In the genomic region with DNA sequence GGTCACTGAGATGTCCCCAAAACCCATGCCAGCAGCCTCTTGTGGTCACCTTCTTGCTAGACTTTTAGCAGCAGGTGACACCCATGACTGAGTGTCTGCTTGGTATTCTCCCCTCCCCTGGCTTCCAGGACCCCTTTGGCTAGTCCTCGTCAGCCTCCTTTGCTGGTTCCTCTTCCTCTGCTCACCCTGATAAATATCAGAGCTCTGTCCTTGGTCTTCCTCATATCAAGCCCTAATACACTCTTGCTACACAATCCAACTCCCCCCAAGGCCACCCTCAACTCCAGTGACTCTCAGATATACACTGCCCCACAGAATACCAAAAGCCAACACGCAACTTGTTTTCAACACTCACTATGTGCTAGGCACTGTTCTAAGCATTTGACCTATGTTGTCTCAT, we compare ENCODE assay signal across 23 cellular contexts. TPM values are rescaled to one million over a fixed set of nuclear protein-coding genes. Genes with fewer than 3 reads are reported as not detected.
"Had no signal": no experiment of that assay in that cellular context is flagged by ENCODE, and none has a peak within 500 bp of the region (broad histone marks: within the 10 kb centered on the region; RNA-seq: fewer than 3 reads in every experiment).

No MANE protein-coding gene starts in this region.

- H3K36me3 ChIP-seq: lower lobe of right lung, sigmoid colon had no signal

- ATAC-seq: activated naive CD8-positive, alpha-beta T cell treated with anti-CD3 and anti-CD28 coated beads, Interleukin-2, amount 50 U/mL, for 24 hours; natural killer cell treated with Interleukin-12 subunit alpha and Interleukin-12 subunit beta and Interleukin-15 and Interleukin-18, amount 100 ng/mL, for 72 hours had no signal

- H3K9me3 ChIP-seq: lower lobe of right lung, sigmoid colon had no signal

- H3K27ac ChIP-seq: lower lobe of right lung, sigmoid colon, VCaP had no signal

- H3K27me3 ChIP-seq: sigmoid colon had no signal

- DNase-seq: activated CD4-positive, alpha-beta T cell treated with anti-CD3 and anti-CD28 coated beads, Interleukin-2, amount 50 U/mL, for 1 hour; activated CD4-positive, CD25-positive, alpha-beta regulatory T cell treated with anti-CD3 and anti-CD28 coated beads, Interleukin-2, amount 50 U/mL, for 72 hours; activated effector memory CD4-positive, alpha-beta T cell treated with Interleukin-2 at 50 U/mL for 16 hours; activated naive CD4-positive, alpha-beta T cell treated with anti-CD3 and anti-CD28 coated beads, Interleukin-2, amount 10 ng/mL, durations not matched to agents 7 days and 5 days; activated naive CD8-positive, alpha-beta T cell treated with anti-CD3 and anti-CD28 coated beads, Interleukin-2, amount 50 U/mL, for 24 hours; activated T-cell treated with anti-CD3 and anti-CD28 coated beads, Interleukin-2, amount 50 U/mL, for 48 hours; anterior cingulate cortex; caudate nucleus; erythroblast; head of caudate nucleus; lower lobe of right lung; occipital lobe; posterior cingulate gyrus; sigmoid colon; stimulated activated naive CD4-positive, alpha-beta T cell; T-helper 9 cell had no signal

- H3K4me3 ChIP-seq: lower lobe of right lung, sigmoid colon had no signal

- FAIRE-seq: colon, endometrium, frontal cortex, keratinocyte had no signal

RNA-seq across cellular contexts. Expression of a gene that starts 30.2 kb away (rescaled TPM):
- total RNA-seq: renal cortical epithelial cell had no signal
- polyA plus RNA-seq: keratinocyte had no signal
